9 cellular contexts compared by ENCODE assay signal in genomic region chr10:31030800-31031199, GRCh38. TPM values are rescaled to one million over a fixed set of nuclear protein-coding genes. Genes with fewer than 3 reads are reported as not detected.
DNase-seq lines count a peak whose midpoint lies in the region; ATAC-seq, FAIRE-seq and TF ChIP-seq lines count a peak whose summit lies in the region.
"Had no signal": no experiment of that assay in that cellular context is flagged by ENCODE, and none has a peak within 500 bp of the region (broad histone marks: within the 10 kb centered on the region; RNA-seq: fewer than 3 reads in every experiment).

No MANE protein-coding gene starts in this region.

- H3K36me3 Mint-ChIP-seq in activated T-helper 2 cell treated with anti-CD3 and anti-CD28 coated beads, Interferon-gamma antibody, Interleukin-2, Interleukin-4, amounts not matched to agents 10 μg/mL and 5 μg/mL and 100 μg/mL, durations not matched to agents 14 hours and 24 hours and 36 hours (ENCODE audit: low read depth), result peaks cover 3% of the 10 kb centered on the region

- peaks cover 27% of the 10 kb centered on the region for H3K4me1 Mint-ChIP-seq in activated T-helper 2 cell treated with anti-CD3 and anti-CD28 coated beads, Interferon-gamma antibody, Interleukin-2, Interleukin-4, amounts not matched to agents 10 μg/mL and 5 μg/mL and 100 μg/mL, durations not matched to agents 14 hours and 24 hours and 36 hours (ENCODE audit: low read depth)

- TF ChIP-seq CTCF in kidney (IDR thresholded peaks at IDR 0.05; ENCODE audit: borderline replicate concordance, extremely low read depth, insufficient read depth), result no peak

- H3K9ac ChIP-seq in kidney (ENCODE audit: low read length in 2 of 2), result peak overlapping the region; percentile 52 to 74
- H3K9ac ChIP-seq in subcutaneous abdominal adipose tissue (ENCODE audit: low read length in 5 of 5), result peak overlapping the region; percentile 48 to 97 (median 89)

- no peaks in the 10 kb centered on the region for H3K27me3 Mint-ChIP-seq in activated T-helper 2 cell treated with anti-CD3 and anti-CD28 coated beads, Interferon-gamma antibody, Interleukin-2, Interleukin-4, amounts not matched to agents 10 μg/mL and 5 μg/mL and 100 μg/mL, durations not matched to agents 14 hours and 24 hours and 36 hours (ENCODE audit: low read depth)

- no peaks in the 10 kb centered on the region for H3K9me3 Mint-ChIP-seq in activated T-helper 2 cell treated with anti-CD3 and anti-CD28 coated beads, Interferon-gamma antibody, Interleukin-2, Interleukin-4, amounts not matched to agents 10 μg/mL and 5 μg/mL and 100 μg/mL, durations not matched to agents 14 hours and 24 hours and 36 hours

- no peaks in the 10 kb centered on the region for H3K27me3 ChIP-seq in subcutaneous abdominal adipose tissue (ENCODE audit: control insufficient read depth in 5 of 5, insufficient read depth in 4 of 5, low read length in 5 of 5)

- no peak for FAIRE-seq in kidney (lab: Jason Lieb, UNC)

- no peaks in the 10 kb centered on the region for H3K36me3 ChIP-seq in kidney (ENCODE audit: control insufficient read depth in 1 of 2, insufficient read depth in 2 of 2, low read length in 2 of 2)
- H3K36me3 ChIP-seq in subcutaneous abdominal adipose tissue (ENCODE audit: control insufficient read depth in 5 of 5, insufficient read depth in 5 of 5, low read length in 5 of 5), result no peaks in the 10 kb centered on the region

- H3K4me1 ChIP-seq in kidney (ENCODE audit: control insufficient read depth in 1 of 2, insufficient read depth in 1 of 2, low read depth in 1 of 2, low read length in 2 of 2) (peaks cover 6 to 7% of the 10 kb centered on the region in 2 donors), subcutaneous abdominal adipose tissue (ENCODE audit: control insufficient read depth in 5 of 5, insufficient read depth in 5 of 5, low read length in 5 of 5) (peaks cover 4 to 48% (median 36%) of the 10 kb centered on the region in 5 donors)

- H3K27ac ChIP-seq in kidney (ENCODE audit: low read depth in 2 of 2, low read length in 2 of 2), result peak overlapping the region; percentile 99 to 100
- peak overlapping the region; percentile 99 for H3K27ac ChIP-seq in subcutaneous abdominal adipose tissue (ENCODE audit: low read depth, low read length)

- peak overlapping the region; percentile 98 for H3K27ac Mint-ChIP-seq in activated T-helper 2 cell treated with anti-CD3 and anti-CD28 coated beads, Interferon-gamma antibody, Interleukin-2, Interleukin-4, amounts not matched to agents 10 μg/mL and 5 μg/mL and 100 μg/mL, durations not matched to agents 14 hours and 24 hours and 36 hours

- H3K4me3 Mint-ChIP-seq in activated T-helper 2 cell treated with anti-CD3 and anti-CD28 coated beads, Interferon-gamma antibody, Interleukin-2, Interleukin-4, amounts not matched to agents 10 μg/mL and 5 μg/mL and 100 μg/mL, durations not matched to agents 14 hours and 24 hours and 36 hours (ENCODE audit: low read depth), result peak overlapping the region; percentile 86

- DNase-seq in NOMO-1 treated with DMSO at 0.1 percent for 48 hours (lab: John Stamatoyannopoulos, UW; ENCODE audit: unreplicated experiment) (peak; percentile 24), NOMO-1 treated with dmso at 0.1 percent for 144 hours (lab: John Stamatoyannopoulos, UW; ENCODE audit: unreplicated experiment) (no peak), kidney (no peak), H4 (ENCODE audit: low spot score) (no peak)
- no peak for DNase-seq in activated T-helper 2 cell treated with anti-CD3 and anti-CD28 coated beads, Interferon-gamma antibody, Interleukin-2, Interleukin-4, amounts not matched to agents 10 μg/mL and 5 μg/mL and 100 μg/mL, durations not matched to agents 14 hours and 24 hours and 36 hours (ENCODE audit: low spot score)
- no peak for DNase-seq in activated T-cell treated with anti-CD3 and anti-CD28 coated beads, Interleukin-2, amount 50 U/mL, for 1 hour
- DNase-seq: 8988T had no signal

- intact Hi-C loops in activated T-helper 2 cell treated with anti-CD3 and anti-CD28 coated beads, Interferon-gamma antibody, Interleukin-2, Interleukin-4, amounts not matched to agents 10 μg/mL and 5 μg/mL and 100 μg/mL, durations not matched to agents 14 hours and 24 hours and 36 hours (cut with micrococcal nuclease), result loop anchor here (2.0 to 5.0 kb wide), 4 partner anchors 32 to 462 kb away; no protein-coding TSS in a partner anchor
- intact Hi-C loops in kidney (cut with DNase I), result no loop called here

- no peaks in the 10 kb centered on the region for H3K9me3 ChIP-seq in kidney (ENCODE audit: control insufficient read depth in 1 of 2, low read length in 2 of 2)
- no peaks in the 10 kb centered on the region for H3K9me3 ChIP-seq in subcutaneous abdominal adipose tissue (ENCODE audit: control insufficient read depth in 5 of 5, low read length in 5 of 5)

- ATAC-seq in HG03139 (IDR thresholded peaks at IDR 0.05; ENCODE audit: unreplicated experiment), result no peak

- H3K4me3 ChIP-seq in kidney (ENCODE audit: low read length in 2 of 2), result peak overlapping the region; percentile 71
- peak overlapping the region; percentile 70 to 87 (median 79) for H3K4me3 ChIP-seq in subcutaneous abdominal adipose tissue (ENCODE audit: low read depth in 1 of 5, low read length in 5 of 5)

RNA-seq across cellular contexts. Expression of gene ZNF438, which starts 0.9 kb away (rescaled TPM):
- 5.8 and 6.1 TPM in 2 replicates for total RNA-seq in activated T-helper 2 cell treated with anti-CD3 and anti-CD28 coated beads, Interferon-gamma antibody, Interleukin-2, Interleukin-4, amounts not matched to agents 10 μg/mL and 5 μg/mL and 100 μg/mL, durations not matched to agents 14 hours and 24 hours and 36 hours
- total RNA-seq in kidney, result 9.9 TPM
- polyA plus RNA-seq in kidney (ENCODE audit: insufficient read depth, low read depth, low replicate concordance), result 5.9 TPM
- total RNA-seq in H4 (2014; rRNA removed; shearing (Covaris generic)), result 1.3 TPM in 2 replicates
